ENCODE assay signal across 22 cellular contexts in the genomic region with DNA sequence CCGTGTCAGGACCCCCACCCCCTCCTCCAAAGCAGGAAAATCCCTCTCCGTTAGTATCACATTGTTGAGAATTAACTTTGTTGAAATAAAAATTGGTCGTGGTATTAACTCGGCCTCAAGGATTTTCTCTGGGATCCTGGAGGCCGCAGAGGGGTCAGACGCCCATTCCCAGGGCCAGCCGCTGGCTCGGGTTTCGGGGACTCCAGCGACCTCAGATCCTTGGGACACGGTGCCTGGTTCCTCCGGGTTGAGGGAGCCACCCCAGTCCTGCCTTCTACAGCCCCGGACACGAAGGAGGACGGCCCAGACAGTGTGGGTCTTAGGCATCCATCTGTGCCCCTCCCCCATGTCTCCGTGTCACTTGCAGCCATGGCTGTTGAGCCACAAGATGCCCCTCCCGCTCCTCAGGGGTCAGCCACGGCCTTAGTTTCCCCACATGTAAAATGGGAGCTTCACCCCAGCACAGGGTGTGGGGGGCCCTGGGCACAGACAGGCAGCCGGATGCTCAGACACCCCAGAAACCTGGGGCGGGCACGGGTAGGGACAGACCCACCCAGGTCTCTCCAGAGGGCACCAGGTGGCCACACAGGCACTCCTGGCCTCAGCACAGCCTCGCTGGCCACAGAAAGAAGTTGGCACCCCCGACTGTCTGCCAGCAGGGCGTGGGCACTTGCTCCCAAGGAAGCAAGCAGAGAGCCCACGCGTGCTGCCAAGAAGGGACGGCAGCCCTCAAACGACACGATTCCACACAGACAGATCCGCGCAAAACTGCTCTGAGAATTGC. TPM values are rescaled to one million over a fixed set of nuclear protein-coding genes. Genes with fewer than 3 reads are reported as not detected.
A peak's percentile ranks its signal among the peaks of the same experiment; 100 is the strongest.
DNase-seq lines count a peak whose midpoint lies in the region; ATAC-seq, FAIRE-seq and TF ChIP-seq lines count a peak whose summit lies in the region.
"Had no signal": no experiment of that assay in that cellular context is flagged by ENCODE, and none has a peak within 500 bp of the region (broad histone marks: within the 10 kb centered on the region; RNA-seq: fewer than 3 reads in every experiment).

No MANE protein-coding gene starts in this region.

- no peaks in the 10 kb centered on the region for H3K79me2 ChIP-seq in K562 (ENCODE audit: control insufficient read depth, insufficient read depth, low read length)

- H3K27ac Mint-ChIP-seq in nephron progenitor cell, result no peak overlapping the region
- H3K27ac Mint-ChIP-seq in naive thymus-derived CD8-positive, alpha-beta T cell, result no peak overlapping the region
- H3K27ac Mint-ChIP-seq: CD14-positive monocyte; CD8-positive, alpha-beta T cell had no signal

- intact Hi-C loops in K562 (cut with micrococcal nuclease), result no loop called here

- WGBS in K562 (ENCODE audit: insufficient coverage, low coverage, missing lambda C conversion rate), result 23% methylated on average over 31 of the region's 31 CpGs

- no peaks in the 10 kb centered on the region for H3K9me1 ChIP-seq in K562 (ENCODE audit: control insufficient read depth, insufficient read depth, low read length)

- H4K20me1 ChIP-seq in K562 (replicated peaks; ENCODE audit: control insufficient read depth, insufficient read depth, low read length), result peaks cover 30% of the 10 kb centered on the region

- peaks cover 0 to 68% of the 10 kb centered on the region in 2 experiments; a peak in 3 of 5 replicates for H3K27me3 ChIP-seq in K562 (ENCODE audit: control insufficient read depth in 2 of 2, insufficient read depth in 2 of 2, low read length in 2 of 2)

- H3K36me3 Mint-ChIP-seq in nephron progenitor cell (ENCODE audit: low read depth), result no peaks in the 10 kb centered on the region
- H3K36me3 Mint-ChIP-seq in naive thymus-derived CD8-positive, alpha-beta T cell, result no peaks in the 10 kb centered on the region
- H3K36me3 Mint-ChIP-seq: CD14-positive monocyte; CD8-positive, alpha-beta T cell had no signal

- H3K9ac ChIP-seq in K562 (ENCODE audit: insufficient read depth in 1 of 2, low read depth in 2 of 2, low read length in 2 of 2), result peak overlapping the region in 1 of 2 experiments; percentile 69; a peak in 2 of 4 replicates

- BruUV-seq in K562 (replicated peaks; lab: Mats Ljungman, UMichigan), result no TSS peak

- no peak for TF ChIP-seq EP300 in Ishikawa (IDR thresholded peaks at IDR 0.05; ENCODE audit: borderline replicate concordance)
- no peak for TF ChIP-seq EP300 in K562 (IDR thresholded peaks at IDR 0.05; ENCODE audit: low read length)

- DNase-seq in K562 (ENCODE audit: extremely low read depth in 1 of 4, low spot score in 3 of 4) (peak in 1 of 4 experiments; percentile 58), nephron progenitor cell (peak; percentile 44), AG08396 (ENCODE audit: low spot score) (no peak), nucleus accumbens (lab: John Stamatoyannopoulos, UW) (no peak)
- DNase-seq in naive thymus-derived CD8-positive, alpha-beta T cell, result no peak
- DNase-seq: CD8-positive, alpha-beta T cell; COR-L47; DMS153; DMS79 treated with DMSO at 0.1 percent for 48 hours; EL had no signal

- POLR2A ChIA-PET in K562 (lab: Yijun Ruan, JAX), result interaction anchor here (0.7 to 1.5 kb wide), 4 partner anchors 8 to 157 kb away, joined by 3 to 9 read pairs (median 4); no protein-coding TSS in a partner anchor
- POLR2A ChIA-PET in naive thymus-derived CD8-positive, alpha-beta T cell (lab: Charles Lee), result no interaction called here

- no peak for ATAC-seq in K562
- ATAC-seq in GM18517 (IDR thresholded peaks at IDR 0.05; ENCODE audit: unreplicated experiment), result no peak
- no peak for ATAC-seq in naive thymus-derived CD8-positive, alpha-beta T cell
- ATAC-seq: A549; CD8-positive, alpha-beta T cell; HCT116 had no signal

- H3K4me1 ChIP-seq in K562 (replicated peaks in 1 of 2; ENCODE audit: control insufficient read depth in 2 of 2, insufficient read depth in 2 of 2, low read length in 2 of 2), result peaks cover 0 to 79% of the 10 kb centered on the region in 2 experiments; a peak in 2 of 5 replicates
- H3K4me1 ChIP-seq: A549 had no signal

- H3K9me3 Mint-ChIP-seq in nephron progenitor cell, result no peaks in the 10 kb centered on the region
- no peaks in the 10 kb centered on the region for H3K9me3 Mint-ChIP-seq in naive thymus-derived CD8-positive, alpha-beta T cell
- H3K9me3 Mint-ChIP-seq: CD8-positive, alpha-beta T cell had no signal

- FAIRE-seq in K562 (lab: Jason Lieb, UNC), result peak; percentile 15
- FAIRE-seq: A549, D721Med, G401.6, GM12891, H54 had no signal

- peaks cover 45% of the 10 kb centered on the region for H3K4me1 Mint-ChIP-seq in nephron progenitor cell
- H3K4me1 Mint-ChIP-seq in naive thymus-derived CD8-positive, alpha-beta T cell, result no peaks in the 10 kb centered on the region
- H3K4me1 Mint-ChIP-seq: CD14-positive monocyte had no signal

- TF ChIP-seq POLR2A in K562 (conservative IDR thresholded peaks at IDR 0.05), result no peak

- no peak overlapping the region for H3K4me2 ChIP-seq in K562 (ENCODE audit: insufficient read depth, low read length)
- H3K4me2 ChIP-seq: A549 had no signal

- H3K4me3 Mint-ChIP-seq in nephron progenitor cell, result no peak overlapping the region
- no peak overlapping the region for H3K4me3 Mint-ChIP-seq in naive thymus-derived CD8-positive, alpha-beta T cell
- H3K4me3 Mint-ChIP-seq: CD14-positive monocyte; CD8-positive, alpha-beta T cell had no signal

- no peak overlapping the region for H3K27ac ChIP-seq in K562 (ENCODE audit: extremely low read depth, low read depth, low read length)
- H3K27ac ChIP-seq: A549, HL-60 had no signal

- H3K4me3 ChIP-seq in K562, result no peak overlapping the region
- H3K4me3 ChIP-seq: A549 had no signal

- peaks cover 36% of the 10 kb centered on the region for H3K27me3 Mint-ChIP-seq in nephron progenitor cell (ENCODE audit: low read depth, poor library complexity)
- no peaks in the 10 kb centered on the region for H3K27me3 Mint-ChIP-seq in naive thymus-derived CD8-positive, alpha-beta T cell

- CTCF ChIA-PET in K562 (lab: Yijun Ruan, JAX; ENCODE audit: low intra/inter-chr PET ratio), result interaction anchor here (0.7 kb wide), 2 partner anchors 175 to 454 kb away, joined by 4 to 5 read pairs; no protein-coding TSS in a partner anchor

- TF ChIP-seq CTCF in K562 (IDR thresholded peaks at IDR 0.05 in 2 of 3, conservative IDR thresholded peaks at IDR 0.05 in 1 of 3; ENCODE audit: insufficient read depth in 2 of 3, low read depth in 1 of 3, low read length in 3 of 3) (no peak), nephron progenitor cell (IDR thresholded peaks at IDR 0.05) (no peak)

- H2AFZ ChIP-seq in K562 (ENCODE audit: low read depth, low read length), result no peak overlapping the region

- in situ Hi-C loops in K562 (cut with MboI), result no loop called here

- TF ChIP-seq RAD21 in Ishikawa (IDR thresholded peaks at IDR 0.05; ENCODE audit: low read depth), result no peak
- TF ChIP-seq RAD21 in K562 (CRISPR knock-in tag; conservative IDR thresholded peaks at IDR 0.05 in 1 of 2, IDR thresholded peaks at IDR 0.05 in 1 of 2), result no peak

- H3K9me3 ChIP-seq in K562 (replicated peaks; ENCODE audit: control insufficient read depth, insufficient read depth, low read depth, low read length), result no peaks in the 10 kb centered on the region
- H3K9me3 ChIP-seq: A549 had no signal

- no peaks in the 10 kb centered on the region for H3K36me3 ChIP-seq in K562 (ENCODE audit: control insufficient read depth, insufficient read depth, low read length)

RNA-seq across cellular contexts. Expression of a gene that starts 15.5 kb away (rescaled TPM):
- 12.5 and 89.3 TPM in 2 replicates for total RNA-seq in K562 (2011; cell fraction: chromatin; rRNA removed; ENCODE audit: low replicate concordance)
- 145 and 149 TPM in 2 replicates for total RNA-seq in K562 (2011; cell fraction: nucleolus; rRNA removed)
- 44.7 and 52.3 TPM in 2 replicates for total RNA-seq in K562 (2011; cell fraction: nucleoplasm; rRNA removed)
- total RNA-seq in K562 (2014; rRNA removed) (85.2 and 90.0 TPM in 2 replicates), K562 (2014; rRNA removed; fragmentation: Illumina TruSeq; extraction: Trizol) (2.1 and 2.8 TPM in 2 replicates), K562 (2015; rRNA removed; fragmentation: Illumina TruSeq; extraction: Trizol) (1.6 and 5.2 TPM in 2 replicates), K562 (2021) (139 and 162 TPM in 2 replicates)
- polyA plus RNA-seq in K562 (2011; rRNA removed) (9.2 and 33.6 TPM in 2 replicates), K562 (2014; fragmentation: Illumina TruSeq; extraction: Trizol) (1.6 and 15.2 TPM in 2 replicates), K562 (2014; fragmentation: Nextera tagmentation; extraction: Ambion mirVana) (1 to 10 TPM in 1 of 2 experiments, under 1 TPM in 1; 0.69 to 1.1 TPM), K562 (2014; rRNA removed) (110 and 150 TPM in 2 replicates)
- 60.0 and 286 TPM in 2 replicates for polyA plus RNA-seq in K562 (2011; cell fraction: cytosol; rRNA removed)
- polyA plus RNA-seq in K562 (2011; cell fraction: nucleus; rRNA removed), result 103 and 165 TPM in 2 replicates
- 49.9 and 97.0 TPM in 2 replicates for polyA plus RNA-seq in K562 (2012)
- polyA minus RNA-seq in K562 (2011; rRNA and poly(A)+ RNA removed), result 2.4 and 2.8 TPM in 2 replicates
- 43.2 and 113 TPM in 2 replicates for polyA minus RNA-seq in K562 (2011; cell fraction: cytosol; rRNA and poly(A)+ RNA removed)
- 19.4 and 37.3 TPM in 2 replicates for polyA minus RNA-seq in K562 (2011; cell fraction: nucleus; rRNA and poly(A)+ RNA removed)
- under 1 TPM in 1 of 2 experiments, not detected in 1; 0.34 TPM for total RNA-seq in naive thymus-derived CD8-positive, alpha-beta T cell
- not detected for polyA plus RNA-seq in naive thymus-derived CD8-positive, alpha-beta T cell

RNA-seq across cellular contexts. Expression of a gene that starts 21.7 kb away (rescaled TPM):
- 31.9 and 90.7 TPM in 2 replicates for total RNA-seq in K562 (2011; cell fraction: chromatin; rRNA removed; ENCODE audit: low replicate concordance)
- 41.9 and 52.4 TPM in 2 replicates for total RNA-seq in K562 (2011; cell fraction: nucleolus; rRNA removed)
- 40.6 and 47.0 TPM in 2 replicates for total RNA-seq in K562 (2011; cell fraction: nucleoplasm; rRNA removed)
- total RNA-seq in K562 (2014; rRNA removed) (8.9 and 14.0 TPM in 2 replicates), K562 (2014; rRNA removed; fragmentation: Illumina TruSeq; extraction: Trizol) (2.1 and 2.6 TPM in 2 replicates), K562 (2015; rRNA removed; fragmentation: Illumina TruSeq; extraction: Trizol) (3.5 and 3.9 TPM in 2 replicates), K562 (2021) (34.2 and 35.0 TPM in 2 replicates)
- polyA plus RNA-seq in K562 (2011; rRNA removed) (2.5 and 9.5 TPM in 2 replicates), K562 (2014; fragmentation: Illumina TruSeq; extraction: Trizol) (8.0 and 12.8 TPM in 2 replicates), K562 (2014; fragmentation: Nextera tagmentation; extraction: Ambion mirVana) (under 1 TPM; 0.07 to 0.11 TPM), K562 (2014; rRNA removed) (14.7 and 17.1 TPM in 2 replicates)
- polyA plus RNA-seq in K562 (2011; cell fraction: cytosol; rRNA removed), result 5.8 and 7.7 TPM in 2 replicates
- 55.1 and 87.1 TPM in 2 replicates for polyA plus RNA-seq in K562 (2011; cell fraction: nucleus; rRNA removed)
- 12.4 and 14.0 TPM in 2 replicates for polyA plus RNA-seq in K562 (2012)
- 2.2 and 5.5 TPM in 2 replicates for polyA minus RNA-seq in K562 (2011; rRNA and poly(A)+ RNA removed)
- 5.4 and 22.9 TPM in 2 replicates for polyA minus RNA-seq in K562 (2011; cell fraction: cytosol; rRNA and poly(A)+ RNA removed)
- 20.1 and 45.7 TPM in 2 replicates for polyA minus RNA-seq in K562 (2011; cell fraction: nucleus; rRNA and poly(A)+ RNA removed)
- total RNA-seq in naive thymus-derived CD8-positive, alpha-beta T cell, result not detected
- not detected for polyA plus RNA-seq in naive thymus-derived CD8-positive, alpha-beta T cell
- total RNA-seq: CD8-positive, alpha-beta T cell had no signal
- polyA plus RNA-seq: AG04450, BJ, CD14-positive monocyte had no signal

RNA-seq across cellular contexts. Expression of a gene that starts 24.6 kb away (rescaled TPM):
- 625 and 1,610 TPM in 2 replicates for total RNA-seq in K562 (2011; cell fraction: chromatin; rRNA removed; ENCODE audit: low replicate concordance)
- total RNA-seq in K562 (2011; cell fraction: nucleolus; rRNA removed), result 538 and 650 TPM in 2 replicates
- total RNA-seq in K562 (2011; cell fraction: nucleoplasm; rRNA removed), result 407 and 495 TPM in 2 replicates
- total RNA-seq in K562 (2014; rRNA removed) (116 and 125 TPM in 2 replicates), K562 (2014; rRNA removed; fragmentation: Illumina TruSeq; extraction: Trizol) (92.5 and 94.6 TPM in 2 replicates), K562 (2015; rRNA removed; fragmentation: Illumina TruSeq; extraction: Trizol) (28.1 and 34.9 TPM in 2 replicates), K562 (2021) (177 and 195 TPM in 2 replicates)
- polyA plus RNA-seq in K562 (2011; rRNA removed) (119 and 238 TPM in 2 replicates), K562 (2014; fragmentation: Illumina TruSeq; extraction: Trizol) (135 and 164 TPM in 2 replicates), K562 (2014; fragmentation: Nextera tagmentation; extraction: Ambion mirVana) (1 to 10 TPM in 1 of 2 experiments, under 1 TPM in 1; 0.03 to 1.9 TPM), K562 (2014; rRNA removed) (129 and 135 TPM in 2 replicates)
- 143 and 156 TPM in 2 replicates for polyA plus RNA-seq in K562 (2011; cell fraction: cytosol; rRNA removed)
- polyA plus RNA-seq in K562 (2011; cell fraction: nucleus; rRNA removed), result 671 and 957 TPM in 2 replicates
- polyA plus RNA-seq in K562 (2012), result 122 and 123 TPM in 2 replicates
- polyA minus RNA-seq in K562 (2011; rRNA and poly(A)+ RNA removed), result 306 and 458 TPM in 2 replicates
- 83.2 and 205 TPM in 2 replicates for polyA minus RNA-seq in K562 (2011; cell fraction: cytosol; rRNA and poly(A)+ RNA removed)
- 284 and 666 TPM in 2 replicates for polyA minus RNA-seq in K562 (2011; cell fraction: nucleus; rRNA and poly(A)+ RNA removed)
- 1 to 10 TPM in 1 of 2 experiments, under 1 TPM in 1; 0.55 to 1.5 TPM for total RNA-seq in naive thymus-derived CD8-positive, alpha-beta T cell
- polyA plus RNA-seq in naive thymus-derived CD8-positive, alpha-beta T cell, result under 1 TPM in 1 of 3 donors, not detected in 2; 0.32 TPM

Comparison
In these comparisons a context has a peak if more than half of its experiments do, and no peak if none do; other contexts are left out.
1. RNA of a gene that starts 24.6 kb away (total RNA-seq): 28.1 to 1,610 TPM in K562; 0.55 to 1.5 TPM in naive thymus-derived CD8-positive, alpha-beta T cell; every median in the first group is over 10 times any median in the second.